Comparison of ENCODE assay signal across 8 cellular contexts in the genomic region with DNA sequence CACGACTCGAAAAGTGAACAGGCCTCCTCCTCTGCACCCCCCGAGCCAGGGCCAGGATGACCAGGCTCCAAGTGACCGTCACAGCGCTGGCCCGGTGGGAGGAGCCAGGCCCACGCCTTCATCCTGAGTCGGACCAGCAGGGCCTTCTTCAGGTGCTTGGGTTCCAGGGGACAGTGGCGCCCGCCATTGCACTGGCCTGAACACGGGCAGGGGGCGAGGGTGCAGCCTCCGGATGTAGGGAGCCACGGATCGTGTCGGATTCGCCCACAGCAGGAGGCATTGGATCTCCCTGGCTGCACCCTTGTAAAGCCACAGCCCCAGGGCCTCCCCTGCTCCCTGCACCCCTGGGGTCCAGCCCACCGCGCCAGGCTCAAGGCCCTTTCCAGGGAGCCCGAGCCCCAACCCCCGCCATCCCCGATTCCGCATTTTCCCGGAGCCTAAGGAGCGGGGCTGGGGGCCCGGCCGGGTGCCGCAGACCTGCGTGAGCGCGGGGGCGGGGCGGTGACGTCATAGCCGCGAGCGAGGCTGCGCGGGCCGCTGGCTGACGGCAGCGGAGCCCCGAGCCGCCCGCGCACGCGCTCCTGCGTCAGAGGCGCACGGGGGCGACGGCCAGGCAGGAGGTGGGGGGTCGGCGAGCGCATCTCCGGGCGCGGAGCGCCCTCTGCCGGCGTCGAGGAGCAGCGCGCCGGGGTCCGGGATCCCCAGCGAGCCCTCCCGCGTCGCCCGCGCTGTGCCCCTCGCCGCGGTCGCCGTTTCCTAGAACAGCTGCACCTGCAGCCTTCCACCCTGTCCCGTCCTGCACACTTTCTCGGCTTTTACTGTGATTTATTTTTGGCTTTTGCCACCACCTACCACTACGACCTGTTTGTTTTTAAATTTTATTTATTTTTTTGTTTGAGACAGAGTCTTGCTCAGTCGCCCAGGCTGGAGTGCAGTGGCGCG. TPM values are rescaled to one million over a fixed set of nuclear protein-coding genes. Genes with fewer than 3 reads are reported as not detected.
DNase-seq lines count a peak whose midpoint lies in the region; ATAC-seq, FAIRE-seq and TF ChIP-seq lines count a peak whose summit lies in the region.

No MANE protein-coding gene starts in this region.

- peak; percentile 51 to 52 for ATAC-seq in activated CD4-positive, CD25-positive, alpha-beta regulatory T cell treated with anti-CD3 and anti-CD28 coated beads, Interleukin-2, amount 50 U/mL, for 24 hours
- ATAC-seq in HG02973 (IDR thresholded peaks at IDR 0.05; ENCODE audit: unreplicated experiment), result no peak

- peak overlapping the region; percentile 9 for H3K9ac ChIP-seq in keratinocyte (ENCODE audit: control insufficient read depth, extremely low read depth, insufficient read depth, low read length)

- H3K4me3 ChIP-seq in keratinocyte (ENCODE audit: control insufficient read depth in 2 of 3, extremely low read depth in 1 of 3, insufficient read depth in 2 of 3, low read depth in 1 of 3, low read length in 3 of 3), result peak overlapping the region in 2 of 3 experiments; percentile 22 to 48

- peak; percentile 55 to 78 (median 74) for TF ChIP-seq CTCF in keratinocyte (optimal IDR thresholded peaks at IDR 0.05 in 1 of 3, IDR thresholded peaks at IDR 0.05 in 1 of 3, conservative IDR thresholded peaks at IDR 0.05 in 1 of 3; ENCODE audit: extremely low read depth in 1 of 3, insufficient read depth in 2 of 3, low read length in 3 of 3)

- POLR2A ChIA-PET in HEK293T (lab: Yijun Ruan, JAX), result interaction anchor here (1.1 to 10.1 kb wide), 4 partner anchors 17 to 31 kb away, joined by 3 to 375 read pairs (median 6); partner anchors contain the start of gene CIRBP

- peaks cover 37% of the 10 kb centered on the region for H3K4me1 ChIP-seq in keratinocyte (ENCODE audit: control insufficient read depth, extremely low read depth, insufficient read depth, low read length)

- H3K4me2 ChIP-seq in keratinocyte (ENCODE audit: control insufficient read depth, extremely low read depth, insufficient read depth, low read depth, low read length), result peak overlapping the region; percentile 75

- DNase-seq in DMS 273 treated with DMSO at 0.1 percent for 48 hours (lab: John Stamatoyannopoulos, UW) (peak; percentile 30), HEK293T (ENCODE audit: extremely low spot score) (peak; percentile 97), NCI-H2196 treated with DMSO at 0.1 percent for 48 hours (lab: John Stamatoyannopoulos, UW; ENCODE audit: unreplicated experiment) (peak; percentile 77), keratinocyte (ENCODE audit: low read depth, low spot score) (no peak)
- peak; percentile 95 for DNase-seq in central memory CD4-positive, alpha-beta T cell
- DNase-seq in stimulated activated CD4-positive, alpha-beta T cell treated with anti-CD3 and anti-CD28 coated beads, Interleukin-12 subunit alpha, Interleukin-12 subunit beta, amount 100 ng/mL, for 48 hours (ENCODE audit: low read depth in 2 of 3, low spot score in 1 of 3), result peak; percentile 84 to 94 (median 89)

- H3K36me3 ChIP-seq in keratinocyte (ENCODE audit: control insufficient read depth in 2 of 2, extremely low read depth in 1 of 2, insufficient read depth in 2 of 2, low read length in 2 of 2), result no peaks in the 10 kb centered on the region

- H3K9me3 ChIP-seq in keratinocyte (ENCODE audit: control insufficient read depth, low read depth, low read length), result no peaks in the 10 kb centered on the region

- no peaks in the 10 kb centered on the region for H4K20me1 ChIP-seq in keratinocyte (ENCODE audit: control insufficient read depth, extremely low read depth, insufficient read depth, low read length)

- no peak for FAIRE-seq in keratinocyte (lab: Jason Lieb, UNC)

- dilution Hi-C loops in keratinocyte (cut with MboI; ENCODE audit: extremely low pct_ligation_motif_present, low sequenced_read_pairs), result no loop called here

- H3K27ac ChIP-seq in keratinocyte (ENCODE audit: control insufficient read depth, insufficient read depth, low read length), result no peak overlapping the region

- CTCF ChIA-PET in HEK293T (lab: Yijun Ruan, JAX), result interaction anchor here (0.5 to 1.7 kb wide), 3 partner anchors 19 to 397 kb away, joined by 5 to 6 read pairs (median 6); no protein-coding TSS in a partner anchor

- H2AFZ ChIP-seq in keratinocyte (ENCODE audit: control insufficient read depth, low read length), result peak overlapping the region; percentile 77

- H3K9me1 ChIP-seq in keratinocyte (ENCODE audit: control insufficient read depth, extremely low read depth, insufficient read depth, low read length), result no peaks in the 10 kb centered on the region

- peaks cover 23% of the 10 kb centered on the region for H3K79me2 ChIP-seq in keratinocyte (ENCODE audit: control insufficient read depth, insufficient read depth, low read length)

- H3K27me3 ChIP-seq in keratinocyte (ENCODE audit: control insufficient read depth, extremely low read depth, insufficient read depth, low read length), result no peaks in the 10 kb centered on the region

TF ChIP-seq in HEK293T, 16 proteins besides CTCF, POLR2A, EP300 and RAD21:
- TF ChIP-seq LEF1 (IDR thresholded peaks at IDR 0.05; ENCODE audit: borderline replicate concordance) (peak; percentile 92), ARNT (IDR thresholded peaks at IDR 0.05) (peak; percentile 84), CTBP1 (IDR thresholded peaks at IDR 0.05; ENCODE audit: borderline replicate concordance) (no peak), FOXM1 (IDR thresholded peaks at IDR 0.05; ENCODE audit: borderline replicate concordance) (peak; percentile 85; the same call in 1 of the 2 replicates)

RNA-seq across cellular contexts. Expression of gene ATP5F1D, which starts 1.5 kb away (rescaled TPM):
- polyA plus RNA-seq in keratinocyte, result 51.3 to 95.4 TPM (median 80.0 TPM) in 3 replicates
- 74.6 TPM for polyA plus RNA-seq in keratinocyte (2011; ENCODE audit: low read depth)
- 33.2 and 137 TPM in 2 replicates for polyA plus RNA-seq in keratinocyte (2011; cell fraction: cytosol; rRNA removed)
- polyA plus RNA-seq in keratinocyte (2011; cell fraction: nucleus; rRNA removed), result 27.1 and 36.2 TPM in 2 replicates
- 91.2 and 205 TPM in 2 replicates for polyA plus RNA-seq in keratinocyte (2012; ENCODE audit: low replicate concordance)
- polyA minus RNA-seq in keratinocyte, result 23.4 to 39.5 TPM (median 25.4 TPM) in 3 replicates
- 297 TPM for polyA minus RNA-seq in keratinocyte (2011; cell fraction: cytosol; rRNA and poly(A)+ RNA removed)
- polyA minus RNA-seq in keratinocyte (2011; cell fraction: nucleus; rRNA and poly(A)+ RNA removed), result 29.9 and 36.3 TPM in 2 replicates

RNA-seq across cellular contexts. Expression of gene CBARP, which starts 2.3 kb away (rescaled TPM):
- polyA plus RNA-seq in keratinocyte, result 0.93 to 2.8 TPM (median 1.2 TPM) in 3 replicates
- polyA plus RNA-seq in keratinocyte (2011; ENCODE audit: low read depth), result 0.51 TPM
- 0.55 and 1.9 TPM in 2 replicates for polyA plus RNA-seq in keratinocyte (2011; cell fraction: cytosol; rRNA removed)
- 3.6 and 6.2 TPM in 2 replicates for polyA plus RNA-seq in keratinocyte (2011; cell fraction: nucleus; rRNA removed)
- 3.5 and 3.6 TPM in 2 replicates for polyA plus RNA-seq in keratinocyte (2012; ENCODE audit: low replicate concordance)
- polyA minus RNA-seq in keratinocyte, result 0.30 to 1.2 TPM (median 1.2 TPM) in 3 replicates
- polyA minus RNA-seq in keratinocyte (2011; cell fraction: cytosol; rRNA and poly(A)+ RNA removed), result 11.5 TPM
- 3.4 and 7.1 TPM in 2 replicates for polyA minus RNA-seq in keratinocyte (2011; cell fraction: nucleus; rRNA and poly(A)+ RNA removed)

RNA-seq across cellular contexts. Expression of gene MIDN, which starts 8.3 kb away (rescaled TPM):
- polyA plus RNA-seq in keratinocyte, result 4.7 to 14.1 TPM (median 6.8 TPM) in 3 replicates
- polyA plus RNA-seq in keratinocyte (2011; ENCODE audit: low read depth), result 9.3 TPM
- 3.8 and 6.9 TPM in 2 replicates for polyA plus RNA-seq in keratinocyte (2011; cell fraction: cytosol; rRNA removed)
- 23.5 and 31.4 TPM in 2 replicates for polyA plus RNA-seq in keratinocyte (2011; cell fraction: nucleus; rRNA removed)
- polyA plus RNA-seq in keratinocyte (2012; ENCODE audit: low replicate concordance), result 23.0 and 30.3 TPM in 2 replicates
- 5.9 to 26.1 TPM (median 6.6 TPM) in 3 replicates for polyA minus RNA-seq in keratinocyte
- 44.9 TPM for polyA minus RNA-seq in keratinocyte (2011; cell fraction: cytosol; rRNA and poly(A)+ RNA removed)
- 31.4 and 35.8 TPM in 2 replicates for polyA minus RNA-seq in keratinocyte (2011; cell fraction: nucleus; rRNA and poly(A)+ RNA removed)

RNA-seq across cellular contexts. Expression of gene CIRBP, which starts 29.1 kb away (rescaled TPM):
- 97.5 to 164 TPM (median 113 TPM) in 3 replicates for polyA plus RNA-seq in keratinocyte
- polyA plus RNA-seq in keratinocyte (2011; ENCODE audit: low read depth), result 140 TPM
- 57.4 and 107 TPM in 2 replicates for polyA plus RNA-seq in keratinocyte (2011; cell fraction: cytosol; rRNA removed)
- polyA plus RNA-seq in keratinocyte (2011; cell fraction: nucleus; rRNA removed), result 226 and 247 TPM in 2 replicates
- polyA plus RNA-seq in keratinocyte (2012; ENCODE audit: low replicate concordance), result 130 and 149 TPM in 2 replicates
- 15.5 to 48.4 TPM (median 20.1 TPM) in 3 replicates for polyA minus RNA-seq in keratinocyte
- polyA minus RNA-seq in keratinocyte (2011; cell fraction: cytosol; rRNA and poly(A)+ RNA removed), result 122 TPM
- 28.2 and 42.2 TPM in 2 replicates for polyA minus RNA-seq in keratinocyte (2011; cell fraction: nucleus; rRNA and poly(A)+ RNA removed)

RNA-seq across cellular contexts. Expression of gene STK11, which starts 34.5 kb away (rescaled TPM):
- 24.6 to 31.4 TPM (median 28.1 TPM) in 3 replicates for polyA plus RNA-seq in keratinocyte
- polyA plus RNA-seq in keratinocyte (2011; ENCODE audit: low read depth), result 21.6 TPM
- 13.7 and 27.8 TPM in 2 replicates for polyA plus RNA-seq in keratinocyte (2011; cell fraction: cytosol; rRNA removed)
- polyA plus RNA-seq in keratinocyte (2011; cell fraction: nucleus; rRNA removed), result 47.3 and 54.0 TPM in 2 replicates
- 26.4 and 38.3 TPM in 2 replicates for polyA plus RNA-seq in keratinocyte (2012; ENCODE audit: low replicate concordance)
- 19.7 to 42.7 TPM (median 21.9 TPM) in 3 replicates for polyA minus RNA-seq in keratinocyte
- polyA minus RNA-seq in keratinocyte (2011; cell fraction: cytosol; rRNA and poly(A)+ RNA removed), result 56.2 TPM
- 25.7 and 29.2 TPM in 2 replicates for polyA minus RNA-seq in keratinocyte (2011; cell fraction: nucleus; rRNA and poly(A)+ RNA removed)
